17 cellular contexts compared by ENCODE assay signal in genomic region chr11:70409871-70410270, GRCh38. TPM values are rescaled to one million over a fixed set of nuclear protein-coding genes. Genes with fewer than 3 reads are reported as not detected.
DNase-seq lines count a peak whose midpoint lies in the region; ATAC-seq and TF ChIP-seq lines count a peak whose summit lies in the region.
"Had no signal": no experiment of that assay in that cellular context is flagged by ENCODE, and none has a peak within 500 bp of the region (broad histone marks: within the 10 kb centered on the region; RNA-seq: fewer than 3 reads in every experiment).

No MANE protein-coding gene starts in this region.

- H3K36me3 ChIP-seq in left ventricle myocardium inferior (peaks cover 98% of the 10 kb centered on the region), IMR-90 (ENCODE audit: control insufficient read depth, insufficient read depth, low read length) (peaks cover 86% of the 10 kb centered on the region)
- H3K36me3 ChIP-seq: BLaER1 had no signal

- no peak overlapping the region for H3K27ac Mint-ChIP-seq in endothelial cell (ENCODE audit: unreplicated experiment)
- H3K27ac Mint-ChIP-seq: B cell; CD4-positive, CD25-positive, alpha-beta regulatory T cell; CD8-positive, alpha-beta T cell; GM23338 had no signal

- H3K4me2 ChIP-seq in IMR-90 (ENCODE audit: low read depth, low read length), result no peak overlapping the region
- H3K4me2 ChIP-seq: BLaER1, GM23338 had no signal

- no peak for ATAC-seq in right cardiac atrium
- no peak for ATAC-seq in IMR-90 (ENCODE audit: low read depth)
- ATAC-seq in GM21528 (IDR thresholded peaks at IDR 0.05; ENCODE audit: low FRiP score, unreplicated experiment), result no peak
- ATAC-seq: CD8-positive, alpha-beta T cell; GM23338; HCT116 had no signal

- no peak overlapping the region for H2AFZ ChIP-seq in IMR-90 (replicated peaks; ENCODE audit: low read length, poor library complexity)
- H2AFZ ChIP-seq: GM23338 had no signal

- H2AK5ac ChIP-seq in IMR-90 (ENCODE audit: low read depth, low read length), result no peak overlapping the region

- H3K27ac ChIP-seq in left ventricle myocardium inferior (replicated peaks) (peak overlapping the region; percentile 86), right cardiac atrium (ENCODE audit: low read length) (no peak overlapping the region), IMR-90 (ENCODE audit: insufficient read depth, low read length) (no peak overlapping the region)
- H3K27ac ChIP-seq: BLaER1, C4-2B had no signal

- no peak overlapping the region for H3K56ac ChIP-seq in IMR-90 (ENCODE audit: extremely low read depth, insufficient read depth, low read length)

- no peaks in the 10 kb centered on the region for H3K27me3 Mint-ChIP-seq in endothelial cell (ENCODE audit: unreplicated experiment)

- 93% methylated on average over 7 of the region's 7 CpGs for WGBS in right cardiac atrium
- WGBS in IMR-90 (ENCODE audit: extremely low coverage in 2 of 2, insufficient read length in 1 of 2), 2 experiments, result 86% methylated on average over 2 of the region's 7 CpGs; no CpG with 5 or more reads in 1 of the 2 experiments

- H3K79me1 ChIP-seq in IMR-90 (ENCODE audit: low read depth in 1 of 2, low read length in 2 of 2), result peaks cover 46 to 88% of the 10 kb centered on the region in 2 experiments

- H2BK120ac ChIP-seq in IMR-90 (ENCODE audit: low read depth, low read length), result no peak overlapping the region

- no peak for TF ChIP-seq RAD21 in IMR-90 (IDR thresholded peaks at IDR 0.05; ENCODE audit: low read length)

- no peak for TF ChIP-seq POLR2A in IMR-90 (IDR thresholded peaks at IDR 0.05; ENCODE audit: low read depth, low read length)

- no peak overlapping the region for H4K91ac ChIP-seq in IMR-90 (ENCODE audit: insufficient read depth, low read depth, low read length)

- H3K9ac ChIP-seq in IMR-90 (ENCODE audit: low read depth, low read length), result no peak overlapping the region
- H3K9ac ChIP-seq: BLaER1 had no signal

- no peak overlapping the region for H3K14ac ChIP-seq in IMR-90 (replicated peaks; ENCODE audit: low read depth, low read length)

- no peak overlapping the region for H4K8ac ChIP-seq in IMR-90 (ENCODE audit: low read depth in 2 of 2, low read length in 2 of 2)

- H2BK15ac ChIP-seq in IMR-90 (ENCODE audit: low read depth, low read length), result no peak overlapping the region

- CTCF ChIA-PET in IMR-90 (lab: Yijun Ruan, JAX), result no interaction called here

- H3K18ac ChIP-seq in IMR-90 (ENCODE audit: low read depth, low read length), result no peak overlapping the region

- H3K27me3 ChIP-seq in left ventricle myocardium inferior (ENCODE audit: low read depth), result no peaks in the 10 kb centered on the region
- H3K27me3 ChIP-seq in right cardiac atrium (ENCODE audit: control insufficient read depth, insufficient read depth), result no peaks in the 10 kb centered on the region
- no peaks in the 10 kb centered on the region for H3K27me3 ChIP-seq in IMR-90 (ENCODE audit: control insufficient read depth, insufficient read depth, low read length)

- H3K4ac ChIP-seq in IMR-90 (ENCODE audit: low read depth, low read length), result no peak overlapping the region

- no peaks in the 10 kb centered on the region; the same call in 1 of the 2 replicates for H3K9me1 ChIP-seq in IMR-90 (ENCODE audit: insufficient read depth, low read length)

- no peak overlapping the region for H2BK20ac ChIP-seq in IMR-90 (ENCODE audit: low read depth, low read length)

- POLR2A ChIA-PET in IMR-90 (lab: Charles Lee; ENCODE audit: unreplicated experiment), result no interaction called here

- no peak overlapping the region for H4K5ac ChIP-seq in IMR-90 (ENCODE audit: low read depth, low read length)

- H2AK9ac ChIP-seq in IMR-90 (replicated peaks; ENCODE audit: low read depth, low read length, poor library complexity), result no peak overlapping the region

- no peaks in the 10 kb centered on the region for H3K9me3 ChIP-seq in left ventricle myocardium inferior (replicated peaks)
- H3K9me3 ChIP-seq in right cardiac atrium (ENCODE audit: control insufficient read depth, low read length), result no peaks in the 10 kb centered on the region
- no peaks in the 10 kb centered on the region for H3K9me3 ChIP-seq in IMR-90 (ENCODE audit: control insufficient read depth, insufficient read depth, low read length)
- H3K9me3 ChIP-seq: BLaER1, Caco-2 had no signal

- H4K20me1 ChIP-seq in IMR-90 (ENCODE audit: insufficient read depth, low read length), result peaks cover 96% of the 10 kb centered on the region
- H4K20me1 ChIP-seq: BLaER1 had no signal

- TF ChIP-seq CTCF in left ventricle myocardium inferior (IDR thresholded peaks at IDR 0.05; ENCODE audit: borderline replicate concordance) (no peak), IMR-90 (conservative IDR thresholded peaks at IDR 0.05; ENCODE audit: low read depth, low read length) (no peak), endothelial cell (IDR thresholded peaks at IDR 0.05; ENCODE audit: unreplicated experiment) (no peak)

- dilution Hi-C loops in IMR-90 (cut with HindIII; ENCODE audit: low sequenced_read_pairs, unreplicated experiment), result no loop called here

- in situ Hi-C loops in IMR-90 (cut with MboI; ENCODE audit: low sequenced_read_pairs), result no loop called here

- H3K4me3 ChIP-seq in left ventricle myocardium inferior (no peak overlapping the region), right cardiac atrium (ENCODE audit: low read length) (no peak overlapping the region), IMR-90 (ENCODE audit: insufficient read depth, low read depth, low read length) (no peak overlapping the region)
- H3K4me3 ChIP-seq: BLaER1, GM23338 had no signal

- no TSS peak for BruUV-seq in IMR-90 (replicated peaks; lab: Mats Ljungman, UMichigan)

- intact Hi-C loops in left ventricle myocardium inferior (cut with micrococcal nuclease) (no loop called here), right cardiac atrium (cut with DNase I) (no loop called here), IMR-90 (cut with micrococcal nuclease) (no loop called here), posterior vena cava (cut with DNase I) (no loop called here)

- peak overlapping the region; percentile 80 for H3K4me3 Mint-ChIP-seq in endothelial cell (ENCODE audit: unreplicated experiment)
- H3K4me3 Mint-ChIP-seq: B cell; CD4-positive, CD25-positive, alpha-beta regulatory T cell; CD8-positive, alpha-beta T cell; GM23338; H9 had no signal

- H3K4me1 Mint-ChIP-seq in endothelial cell (ENCODE audit: unreplicated experiment), result peaks cover 21% of the 10 kb centered on the region
- H3K4me1 Mint-ChIP-seq: B cell; CD4-positive, CD25-positive, alpha-beta regulatory T cell; GM23338; H9 had no signal

- H2BK5ac ChIP-seq in IMR-90 (ENCODE audit: low read depth, low read length, poor library complexity, severe bottlenecking), result no peak overlapping the region

- DNase-seq in left ventricle myocardium inferior (no peak), right cardiac atrium (no peak), IMR-90 (no peak), endothelial cell (ENCODE audit: low spot score) (no peak), posterior vena cava (ENCODE audit: low spot score) (no peak)
- DNase-seq: Caco-2; CD4-positive, CD25-positive, alpha-beta regulatory T cell; CD8-positive, alpha-beta T cell; DMS153; DND-41; H9 had no signal

- no peaks in the 10 kb centered on the region for H3K9me3 Mint-ChIP-seq in endothelial cell (ENCODE audit: unreplicated experiment)
- H3K9me3 Mint-ChIP-seq: CD4-positive, CD25-positive, alpha-beta regulatory T cell; CD8-positive, alpha-beta T cell; GM23338; H9 had no signal

- H3K36me3 Mint-ChIP-seq in endothelial cell (ENCODE audit: low read depth, unreplicated experiment), result peaks cover 59% of the 10 kb centered on the region
- H3K36me3 Mint-ChIP-seq: CD4-positive, CD25-positive, alpha-beta regulatory T cell; CD8-positive, alpha-beta T cell had no signal

- H3K4me1 ChIP-seq in left ventricle myocardium inferior, result peaks cover 64% of the 10 kb centered on the region
- peaks cover 2% of the 10 kb centered on the region for H3K4me1 ChIP-seq in right cardiac atrium (ENCODE audit: control insufficient read depth, insufficient read depth, low read length)
- H3K4me1 ChIP-seq in IMR-90 (ENCODE audit: control insufficient read depth, insufficient read depth, low read length), result peaks cover 5% of the 10 kb centered on the region
- H3K4me1 ChIP-seq: Caco-2 had no signal

- H3K23ac ChIP-seq in IMR-90 (ENCODE audit: low read depth, low read length), result no peak overlapping the region

TF ChIP-seq in IMR-90, 13 proteins besides CTCF, POLR2A, EP300 and RAD21:
- TF ChIP-seq CEBPB (IDR thresholded peaks at IDR 0.05; ENCODE audit: low read depth, low read length) (no peak), MAFK (IDR thresholded peaks at IDR 0.05; ENCODE audit: low read depth, low read length) (peak; percentile 60)

RNA-seq across cellular contexts. Expression of gene CTTN, which starts 11.5 kb away (rescaled TPM):
- total RNA-seq in left ventricle myocardium inferior (144 TPM), right cardiac atrium (100 to 1,000 TPM in 1 of 4 donors, 10 to 100 TPM in 3; 84.1 to 117 (median 85.9) TPM), IMR-90 (2012; rRNA removed) (287 and 341 TPM in 2 replicates), endothelial cell (ENCODE audit: unreplicated experiment) (458 TPM), posterior vena cava (100 to 1,000 TPM; 192 to 195 TPM)
- polyA plus RNA-seq in right cardiac atrium (67.7 TPM), IMR-90 (2012; rRNA removed) (278 and 296 TPM in 2 replicates)
- 121 and 139 TPM in 2 replicates for polyA plus RNA-seq in IMR-90 (2012; cell fraction: cytosol; rRNA removed)
- 1,027 and 1,310 TPM in 2 replicates for polyA plus RNA-seq in IMR-90 (2012; cell fraction: nucleus; rRNA removed; ENCODE audit: low replicate concordance)
- total RNA-seq: B cell had no signal
